14 cellular contexts compared by ENCODE assay signal in genomic region chr15:47719730-47720129, GRCh38. TPM values are rescaled to one million over a fixed set of nuclear protein-coding genes. Genes with fewer than 3 reads are reported as not detected.
A peak's percentile ranks its signal among the peaks of the same experiment; 100 is the strongest.
DNase-seq lines count a peak whose midpoint lies in the region; ATAC-seq and TF ChIP-seq lines count a peak whose summit lies in the region.
"Had no signal": no experiment of that assay in that cellular context is flagged by ENCODE, and none has a peak within 500 bp of the region (broad histone marks: within the 10 kb centered on the region; RNA-seq: fewer than 3 reads in every experiment).

No MANE protein-coding gene starts in this region.

- CTCF ChIA-PET in HEK293 (lab: Yijun Ruan, JAX) = interaction anchor here (0.6 to 0.9 kb wide), 2 partner anchors 262 to 336 kb away, joined by 3 to 4 read pairs; no protein-coding TSS in a partner anchor

- in situ Hi-C loops in astrocyte of the cerebellum (cut with HindIII; ENCODE audit: low sequenced_read_pairs) = loop anchor here (25.0 kb wide), 1 partner anchor 568 kb away; no protein-coding TSS in a partner anchor

- H3K27me3 ChIP-seq in iPS-18a (ENCODE audit: control insufficient read depth, insufficient read depth, low read length) (peaks cover 50% of the 10 kb centered on the region), sigmoid colon (peaks cover 0 to 23% (median 0%) of the 10 kb centered on the region in 3 donors)
- H3K27me3 ChIP-seq: body of pancreas had no signal

- H3K27ac ChIP-seq in HEK293 (ENCODE audit: extremely low read depth, low read depth, low read length) (peak overlapping the region; percentile 79; the same call in 1 of the 2 replicates), iPS-18a (ENCODE audit: low read length) (no peak overlapping the region), sigmoid colon (peak overlapping the region; percentile 70 to 87 (median 81))
- H3K27ac ChIP-seq: BLaER1 treated with 17β-estradiol and CSF1 and Interleukin-3, amounts not matched to agents 10 nM and 100 nM; SK-N-MC had no signal

- ATAC-seq in GM18909 (IDR thresholded peaks at IDR 0.05; ENCODE audit: poor library complexity, unreplicated experiment) = no peak
- ATAC-seq: activated CD4-positive, CD25-positive, alpha-beta regulatory T cell treated with anti-CD3 and anti-CD28 coated beads, Interleukin-2, amount 50 U/mL, for 24 hours; body of pancreas had no signal

- no peak overlapping the region for H3K9ac ChIP-seq in iPS-18a (ENCODE audit: low read length)
- H3K9ac ChIP-seq: BLaER1 treated with 17β-estradiol and CSF1 and Interleukin-3, amounts not matched to agents 10 nM and 100 nM had no signal

- no peak for TF ChIP-seq POLR2A in sigmoid colon (IDR thresholded peaks at IDR 0.05)

- no peak for TF ChIP-seq CTCF in HEK293 (tag by site-specific recombination; IDR thresholded peaks at IDR 0.05)
- no peak for TF ChIP-seq CTCF in astrocyte of the cerebellum (IDR thresholded peaks at IDR 0.05; ENCODE audit: low read depth, low read length, missing control alignments)
- no peak for TF ChIP-seq CTCF in sigmoid colon (IDR thresholded peaks at IDR 0.05)

- no peak for TF ChIP-seq EP300 in sigmoid colon (IDR thresholded peaks at IDR 0.05)

- H3K4me3 ChIP-seq in HEK293 (ENCODE audit: low read depth, low read length) (no peak overlapping the region), astrocyte of the cerebellum (ENCODE audit: low read depth, low read length) (peak overlapping the region; percentile 60), iPS-18a (ENCODE audit: low read length) (peak overlapping the region; percentile 89), sigmoid colon (peak overlapping the region; percentile 48 to 77 (median 70))
- H3K4me3 ChIP-seq: SK-N-MC had no signal

- DNase-seq in astrocyte of the cerebellum (ENCODE audit: low read depth) (no peak), sigmoid colon (no peak), NCI-H748 treated with DMSO at 0.1 percent for 48 hours (lab: John Stamatoyannopoulos, UW) (no peak), foreskin melanocyte (no peak)
- no peak for DNase-seq in effector CD4-positive, alpha-beta T cell
- DNase-seq: activated T-cell treated with anti-CD3 and anti-CD28 coated beads, Interleukin-2, amount 50 U/mL, for 1 hour; MV-4-11 had no signal

- peaks cover 4% of the 10 kb centered on the region for H3K4me1 ChIP-seq in HEK293 (ENCODE audit: control insufficient read depth, insufficient read depth, low read length)
- peaks cover 29% of the 10 kb centered on the region for H3K4me1 ChIP-seq in iPS-18a (ENCODE audit: control insufficient read depth, low read depth, low read length)
- H3K4me1 ChIP-seq in sigmoid colon = peaks cover 0 to 34% (median 19%) of the 10 kb centered on the region in 4 donors

- H3K9me3 ChIP-seq in HEK293 (ENCODE audit: control insufficient read depth, insufficient read depth, low read depth, low read length) (no peaks in the 10 kb centered on the region), iPS-18a (ENCODE audit: control insufficient read depth, low read depth, low read length) (no peaks in the 10 kb centered on the region), sigmoid colon (no peaks in the 10 kb centered on the region)
- H3K9me3 ChIP-seq: body of pancreas had no signal

- H3K36me3 ChIP-seq in HEK293 (ENCODE audit: control insufficient read depth in 2 of 2, insufficient read depth in 1 of 2, low read length in 2 of 2) (no peaks in the 10 kb centered on the region), iPS-18a (ENCODE audit: control insufficient read depth, low read depth, low read length) (no peaks in the 10 kb centered on the region), sigmoid colon (no peaks in the 10 kb centered on the region)
- H3K36me3 ChIP-seq: BLaER1 treated with 17β-estradiol and CSF1 and Interleukin-3, amounts not matched to agents 10 nM and 100 nM had no signal

- intact Hi-C loops in sigmoid colon (cut with DNase I) = no loop called here

- POLR2A ChIA-PET in HEK293 (lab: Yijun Ruan, JAX) = interaction anchor here (0.7 kb wide), 1 partner anchor 212 kb away, joined by 4 read pairs; no protein-coding TSS in a partner anchor

TF ChIP-seq in HEK293, 187 proteins besides CTCF, POLR2A, EP300 and RAD21:
- TF ChIP-seq ZNF843 (tag by site-specific recombination; IDR thresholded peaks at IDR 0.05) (peak; percentile 39; the same call in 1 of the 2 replicates), PRDM6 (tag by site-specific recombination; IDR thresholded peaks at IDR 0.05) (peak; percentile 85), ZXDB (tag by site-specific recombination; IDR thresholded peaks at IDR 0.05) (peak; percentile 36; the same call in 1 of the 2 replicates), ZNF302 (tag by site-specific recombination; IDR thresholded peaks at IDR 0.05; ENCODE audit: low read depth) (no peak), ZNF776 (tag by site-specific recombination; IDR thresholded peaks at IDR 0.05; ENCODE audit: borderline replicate concordance) (no peak), GFI1B (tag by site-specific recombination; IDR thresholded peaks at IDR 0.05) (peak; percentile 63; the same call in 1 of the 2 replicates), TCF7L2 (IDR thresholded peaks at IDR 0.05; ENCODE audit: borderline replicate concordance, low read depth, low read length) (peak; percentile 62; the same call in 1 of the 2 replicates), ZNF645 (tag by site-specific recombination; IDR thresholded peaks at IDR 0.05) (no peak), OSR2 (tag by site-specific recombination; IDR thresholded peaks at IDR 0.05) (peak; percentile 50; the same call in 1 of the 2 replicates), GLI2 (tag by site-specific recombination; IDR thresholded peaks at IDR 0.05; ENCODE audit: borderline replicate concordance, low read depth) (0 out of 2 replicates have a peak, but pooled peaks have one; percentile 20), KLF8 (tag by site-specific recombination; IDR thresholded peaks at IDR 0.05) (no peak), PRDM1 (tag by site-specific recombination; IDR thresholded peaks at IDR 0.05) (no peak)

RNA-seq across cellular contexts. Expression of gene SEMA6D, which starts 2.4 kb away (rescaled TPM):
- total RNA-seq in sigmoid colon = 10 to 100 TPM in 1 of 4 donors, 1 to 10 TPM in 3; 5.6 to 12.5 (median 6.6) TPM
- 10 to 100 TPM in 1 of 3 donors, 1 to 10 TPM in 2; 2.4 to 10.4 (median 2.8) TPM for polyA plus RNA-seq in sigmoid colon
